ENCODE assay signal across 13 cellular contexts in genomic region chr12:57770734-57771133, GRCh38. TPM values are rescaled to one million over a fixed set of nuclear protein-coding genes. Genes with fewer than 3 reads are reported as not detected.
DNase-seq lines count a peak whose midpoint lies in the region; ATAC-seq and TF ChIP-seq lines count a peak whose summit lies in the region.
"Had no signal": no experiment of that assay in that cellular context is flagged by ENCODE, and none has a peak within 500 bp of the region (broad histone marks: within the 10 kb centered on the region; RNA-seq: fewer than 3 reads in every experiment).

No MANE protein-coding gene starts in this region.

- peak overlapping the region; percentile 74; the same call in 1 of the 2 replicates for H3K27ac ChIP-seq in ACC112 (ENCODE audit: low read depth, low read length)
- no peak overlapping the region for H3K27ac ChIP-seq in GM23338 (ENCODE audit: low read depth)

- H3K4me3 ChIP-seq in ACC112 (ENCODE audit: low read depth, low read length) = peak overlapping the region; percentile 75
- H3K4me3 ChIP-seq in GM23338 = peak overlapping the region; percentile 78; the same call in 1 of the 2 replicates
- peak overlapping the region; percentile 100 for H3K4me3 ChIP-seq in iPS-11a (ENCODE audit: low read depth, low read length)

- ATAC-seq in GM23338 = no peak
- ATAC-seq in T-cell (replicated peaks in 1 of 4) = no peak
- ATAC-seq in GM21619 (IDR thresholded peaks at IDR 0.05; ENCODE audit: unreplicated experiment) = no peak
- no peak for ATAC-seq in HG03025 (IDR thresholded peaks at IDR 0.05; ENCODE audit: low FRiP score, unreplicated experiment)
- ATAC-seq: left lung had no signal

- peaks cover 7% of the 10 kb centered on the region; the same call in 1 of the 2 replicates for H4K20me1 ChIP-seq in GM23338 (replicated peaks; ENCODE audit: insufficient read depth)

- TF ChIP-seq CTCF in GM23338 (conservative IDR thresholded peaks at IDR 0.05; ENCODE audit: low read depth in 2 of 2) = no peak

- no peak overlapping the region for H2AFZ ChIP-seq in ACC112 (ENCODE audit: low read length, unreplicated experiment)
- no peak overlapping the region for H2AFZ ChIP-seq in GM23338

- H3K27me3 ChIP-seq in ACC112 (ENCODE audit: insufficient read depth, low read length) = peaks cover 10% of the 10 kb centered on the region; the same call in 1 of the 2 replicates
- peaks cover 41% of the 10 kb centered on the region for H3K27me3 ChIP-seq in GM23338 (ENCODE audit: insufficient read depth)

- no peaks in the 10 kb centered on the region for H3K9me2 ChIP-seq in GM23338 (ENCODE audit: insufficient read depth)

- H3K27me3 Mint-ChIP-seq in GM23338 (ENCODE audit: insufficient read depth, low read depth, poor library complexity) = peaks cover 28% of the 10 kb centered on the region
- H3K27me3 Mint-ChIP-seq in T-cell = peaks cover 7 to 15% of the 10 kb centered on the region in 2 donors

- H3K4me3 Mint-ChIP-seq in GM23338 (peak overlapping the region; percentile 98), T-cell (peak overlapping the region; percentile 25 to 95 (median 56))

- H3K9me3 Mint-ChIP-seq in GM23338 (no peaks in the 10 kb centered on the region; the same call in 2 of the 3 replicates), T-cell (no peaks in the 10 kb centered on the region)

- H3K36me3 Mint-ChIP-seq in GM23338 (ENCODE audit: low read depth) (peaks cover 35% of the 10 kb centered on the region), T-cell (peaks cover 10% of the 10 kb centered on the region)

- DNase-seq in GM23338 (ENCODE audit: low spot score) (no peak), T-cell (no peak), NCI-H510A treated with DMSO at 0.1 percent for 48 hours (lab: John Stamatoyannopoulos, UW) (no peak), HCEC 1CT (no peak)
- DNase-seq: amygdala; DMS 273 treated with DMSO at 0.1 percent for 48 hours; left lung; NCI-H2081; stimulated activated naive CD4-positive, alpha-beta T cell had no signal

- CTCF ChIA-PET in T-cell (lab: Charles Lee) = interaction anchor here in 1 of 2 donors (0.7 kb wide), 1 partner anchor 14 kb away, joined by 3 read pairs; no protein-coding TSS in a partner anchor

- POLR2A ChIA-PET in T-cell (lab: Charles Lee) = no interaction called here

- H3F3A ChIP-seq in GM23338 (replicated peaks; ENCODE audit: low read depth) = peaks cover 9% of the 10 kb centered on the region; the same call in 1 of the 2 replicates

- H3K27ac Mint-ChIP-seq in GM23338 = no peak overlapping the region
- H3K27ac Mint-ChIP-seq in T-cell = peak overlapping the region; percentile 31 to 34

- H3K4me2 ChIP-seq in GM23338 = no peak overlapping the region

- H3K36me3 ChIP-seq in ACC112 (ENCODE audit: insufficient read depth, low read length) (no peaks in the 10 kb centered on the region), GM23338 (ENCODE audit: insufficient read depth) (no peaks in the 10 kb centered on the region; the same call in 1 of the 2 replicates)

- peaks cover 18% of the 10 kb centered on the region for H3K4me1 ChIP-seq in ACC112 (ENCODE audit: control insufficient read depth, insufficient read depth, low read length, unreplicated experiment)
- H3K4me1 ChIP-seq in GM23338 (ENCODE audit: insufficient read depth) = peaks cover 14% of the 10 kb centered on the region; the same call in 1 of the 2 replicates

- H3K4me1 Mint-ChIP-seq in GM23338 (peaks cover 22% of the 10 kb centered on the region), T-cell (peaks cover 20 to 31% (median 29%) of the 10 kb centered on the region in 3 donors)

- H3K79me2 ChIP-seq in ACC112 (ENCODE audit: control insufficient read depth, insufficient read depth, low read length, unreplicated experiment) (peaks cover 9% of the 10 kb centered on the region), GM23338 (replicated peaks; ENCODE audit: insufficient read depth) (no peaks in the 10 kb centered on the region)

TF ChIP-seq in GM23338, 12 proteins besides CTCF, POLR2A, EP300 and RAD21 (continues in another document):
- no peak for TF ChIP-seq POLR2AphosphoS5 (IDR thresholded peaks at IDR 0.05; ENCODE audit: low read depth)
- TF ChIP-seq REST (IDR thresholded peaks at IDR 0.05; ENCODE audit: unreplicated experiment) = no peak
- no peak for TF ChIP-seq ETS1 (IDR thresholded peaks at IDR 0.05)
- TF ChIP-seq EZH2 (IDR thresholded peaks at IDR 0.05; ENCODE audit: low read depth, unreplicated experiment) = no peak
- no peak for TF ChIP-seq ZNF331 (CRISPR knock-in tag; IDR thresholded peaks at IDR 0.05; ENCODE audit: low read depth)
- no peak for TF ChIP-seq CREB1 (CRISPR knock-in tag; IDR thresholded peaks at IDR 0.05; ENCODE audit: low read depth)
- TF ChIP-seq STAT1 (IDR thresholded peaks at IDR 0.05; ENCODE audit: unreplicated experiment) = no peak
- TF ChIP-seq ZNF114 (CRISPR knock-in tag; IDR thresholded peaks at IDR 0.05) = no peak
- TF ChIP-seq JUNB (IDR thresholded peaks at IDR 0.05; ENCODE audit: unreplicated experiment) = no peak

RNA-seq across cellular contexts. Expression of gene METTL1, which starts 1.2 kb away (rescaled TPM):
- 12.2 and 18.9 TPM in 2 replicates for total RNA-seq in GM23338 (2014; rRNA removed; shearing (Covaris generic))
- polyA plus RNA-seq in GM23338 (2016; fragmentation: Nextera tagmentation; extraction: Ambion mirVana) = 39.5 and 47.0 TPM in 2 replicates
- total RNA-seq in T-cell = 10 to 100 TPM; 10.3 to 17.4 (median 14.5) TPM

RNA-seq across cellular contexts. Expression of gene EEF1AKMT3, which starts 1.7 kb away (rescaled TPM):
- total RNA-seq in GM23338 (2014; rRNA removed; shearing (Covaris generic)) = 3.0 and 5.3 TPM in 2 replicates
- 1.3 and 1.7 TPM in 2 replicates for polyA plus RNA-seq in GM23338 (2016; fragmentation: Nextera tagmentation; extraction: Ambion mirVana)
- total RNA-seq in T-cell = 1 to 10 TPM; 2.4 to 5.1 (median 3.4) TPM

RNA-seq across cellular contexts. Expression of gene CYP27B1, which starts 3.9 kb away (rescaled TPM):
- 2.7 and 6.8 TPM in 2 replicates for total RNA-seq in GM23338 (2014; rRNA removed; shearing (Covaris generic))
- polyA plus RNA-seq in GM23338 (2016; fragmentation: Nextera tagmentation; extraction: Ambion mirVana) = 0.83 and 1.1 TPM in 2 replicates
- 1 to 10 TPM in 3 of 5 donors, under 1 TPM in 2; 0.76 to 2.1 (median 1.2) TPM for total RNA-seq in T-cell

RNA-seq across cellular contexts. Expression of gene TSFM, which starts 11.9 kb away (rescaled TPM):
- total RNA-seq in GM23338 (2014; rRNA removed; shearing (Covaris generic)) = 29.5 and 30.9 TPM in 2 replicates
- polyA plus RNA-seq in GM23338 (2016; fragmentation: Nextera tagmentation; extraction: Ambion mirVana) = 41.7 and 43.1 TPM in 2 replicates
- 10 to 100 TPM; 15.5 to 21.5 (median 20.2) TPM for total RNA-seq in T-cell

RNA-seq across cellular contexts. Expression of gene MARCHF9, which starts 15.8 kb away (rescaled TPM):
- total RNA-seq in GM23338 (2014; rRNA removed; shearing (Covaris generic)) = 2.9 and 3.5 TPM in 2 replicates
- polyA plus RNA-seq in GM23338 (2016; fragmentation: Nextera tagmentation; extraction: Ambion mirVana) = 3.1 and 3.3 TPM in 2 replicates
- total RNA-seq in T-cell = 10 to 100 TPM; 45.4 to 72.9 (median 71.7) TPM
